8 cellular contexts compared by ENCODE assay signal in the genomic region with DNA sequence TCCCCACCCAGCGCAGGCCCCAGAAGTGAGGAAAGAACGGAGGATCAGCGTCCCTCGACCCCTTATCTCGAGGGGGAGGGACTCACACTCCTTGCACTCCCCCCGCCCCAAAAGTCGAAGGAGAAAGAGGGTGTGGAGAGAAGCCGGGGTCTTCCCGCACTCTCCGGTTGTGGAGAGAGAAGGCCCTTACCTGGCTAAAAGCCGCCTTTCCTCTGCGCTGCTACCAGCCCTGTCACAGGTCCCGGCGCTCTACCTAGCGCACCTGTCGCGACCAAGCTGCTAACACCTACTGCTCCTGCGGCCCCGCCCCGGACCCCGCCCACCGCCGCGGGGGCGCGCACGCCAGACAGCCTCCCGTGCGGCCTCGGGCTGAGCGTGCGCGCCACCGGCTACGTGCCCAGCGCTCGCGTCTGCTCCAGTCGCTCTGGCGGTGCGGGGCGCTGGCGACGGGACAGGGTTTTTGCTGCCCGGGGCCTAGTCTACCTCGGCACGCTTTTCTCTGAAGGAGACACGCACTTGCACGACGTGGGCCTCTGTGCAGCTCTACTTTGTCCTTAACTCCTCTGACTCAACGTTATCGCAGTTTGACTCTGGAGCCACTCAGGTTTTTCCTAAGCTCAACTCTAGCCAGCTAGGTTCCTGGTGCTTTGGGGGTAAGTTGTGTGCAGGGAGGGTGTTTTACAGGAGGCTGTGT.
DNase-seq lines count a peak whose midpoint lies in the region; ATAC-seq lines count a peak whose summit lies in the region.

Gene LIMA1, minus strand, starts transcription at position 291 of the 694 bp plus-strand sequence. CDS start 34,769 bp downstream, outside the sequence.

- peak; percentile 94 for DNase-seq in ACHN
- peak; percentile 85 for DNase-seq in NCI-H226
- peak; percentile 80 to 97 (median 88) for DNase-seq in activated CD4-positive, CD25-positive, alpha-beta regulatory T cell (lab: John Stamatoyannopoulos, UW)
- peak; percentile 90 for DNase-seq in central memory CD4-positive, alpha-beta T cell
- peak; percentile 82 for DNase-seq in inferior parietal cortex (ENCODE audit: extremely low spot score)
- DNase-seq in stimulated activated CD4-positive, alpha-beta T cell treated with anti-CD3 and anti-CD28 coated beads, Interleukin-12 subunit alpha, Interleukin-12 subunit beta, amount 100 ng/mL, for 24 hours (ENCODE audit: low read depth in 2 of 2) = peak; percentile 81 to 90

- peak; percentile 92 for ATAC-seq in GM18909 (IDR thresholded peaks at IDR 0.05; ENCODE audit: poor library complexity, unreplicated experiment)
- peak; percentile 89 for ATAC-seq in HG03159 (IDR thresholded peaks at IDR 0.05; ENCODE audit: unreplicated experiment)

- in situ Hi-C loops in ACHN (cut with HindIII; ENCODE audit: low pct_ligation_motif_present, low pct_unique_long_range_greater_than_20kb, low sequenced_read_pairs) = no loop called here

Comparison
In these comparisons a context has a peak if more than half of its experiments do, and no peak if none do; other contexts are left out.
1. Peak in every context shown above with its lines: DNase-seq and ATAC-seq.